Comparison of ENCODE assay signal across 11 cellular contexts in genomic region chr19:38678891-38679494, GRCh38. TPM values are rescaled to one million over a fixed set of nuclear protein-coding genes. Genes with fewer than 3 reads are reported as not detected.
DNase-seq lines count a peak whose midpoint lies in the region; ATAC-seq, FAIRE-seq and TF ChIP-seq lines count a peak whose summit lies in the region.
"Had no signal": no experiment of that assay in that cellular context is flagged by ENCODE, and none has a peak within 500 bp of the region (broad histone marks: within the 10 kb centered on the region; RNA-seq: fewer than 3 reads in every experiment).

No MANE protein-coding gene starts in this region.

- TF ChIP-seq CTCF in CD8-positive, alpha-beta T cell (IDR thresholded peaks at IDR 0.05), result no peak
- TF ChIP-seq CTCF in kidney (IDR thresholded peaks at IDR 0.05; ENCODE audit: borderline replicate concordance, extremely low read depth, insufficient read depth) (no peak), testis (IDR thresholded peaks at IDR 0.05) (no peak)

- peaks cover 43% of the 10 kb centered on the region for H3K79me1 ChIP-seq in mesendoderm (ENCODE audit: low read length)

- H4K5ac ChIP-seq in mesendoderm (ENCODE audit: low read length), result no peak overlapping the region

- H2BK5ac ChIP-seq in mesendoderm (ENCODE audit: low read length), result no peak overlapping the region

- no peak overlapping the region for H3K4me3 ChIP-seq in CD8-positive, alpha-beta T cell (ENCODE audit: low read depth, low read length)
- H3K4me3 ChIP-seq in kidney (ENCODE audit: low read length in 2 of 2) (no peak overlapping the region), skin epidermis (no peak overlapping the region), mesendoderm (ENCODE audit: low read length) (no peak overlapping the region), testis (no peak overlapping the region)

- H3K27me3 ChIP-seq in CD8-positive, alpha-beta T cell (ENCODE audit: insufficient read depth, low read length), result no peaks in the 10 kb centered on the region
- H3K27me3 ChIP-seq in mesendoderm (ENCODE audit: insufficient read depth, low read length, poor library complexity), result no peaks in the 10 kb centered on the region
- no peaks in the 10 kb centered on the region for H3K27me3 ChIP-seq in testis

- no peaks in the 10 kb centered on the region for H3K9me3 ChIP-seq in CD8-positive, alpha-beta T cell (ENCODE audit: low read length)
- H3K9me3 ChIP-seq in kidney (ENCODE audit: control insufficient read depth in 1 of 2, low read length in 2 of 2), result no peaks in the 10 kb centered on the region
- no peaks in the 10 kb centered on the region for H3K9me3 ChIP-seq in testis

- TF ChIP-seq POLR2A in testis (IDR thresholded peaks at IDR 0.05), result no peak

- FAIRE-seq in kidney (lab: Jason Lieb, UNC), result no peak

- H3K27ac ChIP-seq in CD8-positive, alpha-beta T cell (ENCODE audit: low read depth, low read length), result no peak overlapping the region
- peak overlapping the region; percentile 90 to 100 for H3K27ac ChIP-seq in kidney (ENCODE audit: low read depth in 2 of 2, low read length in 2 of 2)
- peak overlapping the region in 16 of 21 experiments; percentile 0 to 92 (median 57) for H3K27ac ChIP-seq in skin epidermis
- no peak overlapping the region for H3K27ac ChIP-seq in mesendoderm (ENCODE audit: low read depth, low read length)
- no peak overlapping the region for H3K27ac ChIP-seq in testis
- H3K27ac ChIP-seq: KMS-11 had no signal

- H3K9ac ChIP-seq in kidney (ENCODE audit: low read length in 2 of 2) (peak overlapping the region; percentile 23 to 24), mesendoderm (ENCODE audit: low read length) (no peak overlapping the region)
- H3K9ac ChIP-seq: KMS-11 had no signal

- no peak overlapping the region for H3K18ac ChIP-seq in mesendoderm (ENCODE audit: low read length)

- H3K4me3 Mint-ChIP-seq in CD8-positive, alpha-beta T cell, result no peak overlapping the region
- H3K4me3 Mint-ChIP-seq in activated T-helper 17 cell treated with anti-CD3 and anti-CD28 coated beads, Interleukin-2, amount 50 U/mL, for 72 hours, result peak overlapping the region; percentile 4

- no peak overlapping the region for H2BK15ac ChIP-seq in mesendoderm (replicated peaks; ENCODE audit: low read depth)

- peaks cover 38% of the 10 kb centered on the region for H3K4me1 ChIP-seq in CD8-positive, alpha-beta T cell (ENCODE audit: insufficient read depth, low read length)
- H3K4me1 ChIP-seq in kidney (ENCODE audit: control insufficient read depth in 1 of 2, insufficient read depth in 1 of 2, low read depth in 1 of 2, low read length in 2 of 2), result peaks cover 82 to 83% of the 10 kb centered on the region in 2 donors
- peaks cover 14% of the 10 kb centered on the region for H3K4me1 ChIP-seq in mesendoderm (ENCODE audit: control insufficient read depth, low read depth, low read length)
- peaks cover 16% of the 10 kb centered on the region for H3K4me1 ChIP-seq in testis

- ATAC-seq in CD8-positive, alpha-beta T cell, result no peak
- ATAC-seq in activated T-helper 17 cell treated with anti-CD3 and anti-CD28 coated beads, Interleukin-2, amount 50 U/mL, for 72 hours (replicated peaks), result no peak
- no peak for ATAC-seq in HG03565 (IDR thresholded peaks at IDR 0.05; ENCODE audit: unreplicated experiment)

- intact Hi-C loops in CD8-positive, alpha-beta T cell (cut with DNase I, micrococcal nuclease), result no loop called here
- intact Hi-C loops in kidney (cut with DNase I) (no loop called here), testis (cut with DNase I; ENCODE audit: low total_unique reads) (no loop called here)

- no peak overlapping the region for H3K4ac ChIP-seq in mesendoderm (ENCODE audit: low read depth, low read length)

- peak overlapping the region; percentile 49 for H3K27ac Mint-ChIP-seq in CD8-positive, alpha-beta T cell
- no peak overlapping the region for H3K27ac Mint-ChIP-seq in activated T-helper 17 cell treated with anti-CD3 and anti-CD28 coated beads, Interleukin-2, amount 50 U/mL, for 72 hours

- H2AK5ac ChIP-seq in mesendoderm (ENCODE audit: low read length), result no peak overlapping the region

- H4K8ac ChIP-seq in mesendoderm (ENCODE audit: low read depth, low read length), result no peak overlapping the region

- H3K36me3 ChIP-seq in CD8-positive, alpha-beta T cell (ENCODE audit: insufficient read depth, low read length), result no peaks in the 10 kb centered on the region
- peaks cover 3 to 10% of the 10 kb centered on the region in 2 donors for H3K36me3 ChIP-seq in kidney (ENCODE audit: control insufficient read depth in 1 of 2, insufficient read depth in 2 of 2, low read length in 2 of 2)
- H3K36me3 ChIP-seq in mesendoderm (ENCODE audit: control insufficient read depth, insufficient read depth, low read length), result no peaks in the 10 kb centered on the region
- H3K36me3 ChIP-seq in testis (ENCODE audit: low read depth, missing control alignments), result no peaks in the 10 kb centered on the region

- no peak overlapping the region for H2BK120ac ChIP-seq in mesendoderm (ENCODE audit: low read depth, low read length)

- peaks cover 83% of the 10 kb centered on the region for H3K79me2 ChIP-seq in mesendoderm (ENCODE audit: control insufficient read depth, insufficient read depth, low read length)

- H3K9me3 Mint-ChIP-seq in CD8-positive, alpha-beta T cell, result no peaks in the 10 kb centered on the region
- H3K9me3 Mint-ChIP-seq in activated T-helper 17 cell treated with anti-CD3 and anti-CD28 coated beads, Interleukin-2, amount 50 U/mL, for 72 hours, result no peaks in the 10 kb centered on the region

- POLR2A ChIA-PET in CD8-positive, alpha-beta T cell (lab: Charles Lee), result no interaction called here

- DNase-seq in CD8-positive, alpha-beta T cell, result no peak
- DNase-seq in kidney (peak; percentile 39), mesendoderm (no peak), NCI-H2107 (lab: John Stamatoyannopoulos, UW) (no peak), testis (no peak)
- DNase-seq: activated naive CD4-positive, alpha-beta T cell treated with anti-CD3 and anti-CD28 coated beads, Interleukin-2, amount 50 U/mL, for 16 hours; SHP77 treated with DMSO at 0.1 percent for 48 hours had no signal

- H3K56ac ChIP-seq in mesendoderm (ENCODE audit: low read length), result no peak overlapping the region

- no CpG with 5 or more reads among the region's 7 CpGs for WGBS in mesendoderm (ENCODE audit: extremely low coverage, insufficient coverage, low lambda C conversion rate)
- WGBS in testis, 2 donors, result 82 to 84% methylated on average over 7 of the region's 7 CpGs

- peaks cover 6% of the 10 kb centered on the region for H3K36me3 Mint-ChIP-seq in CD8-positive, alpha-beta T cell
- H3K36me3 Mint-ChIP-seq in activated T-helper 17 cell treated with anti-CD3 and anti-CD28 coated beads, Interleukin-2, amount 50 U/mL, for 72 hours (ENCODE audit: low read depth), result peaks cover 30% of the 10 kb centered on the region

- CTCF ChIA-PET in CD8-positive, alpha-beta T cell (lab: Charles Lee), result interaction anchor here (0.6 kb wide), 1 partner anchor 44 kb away, joined by 4 read pairs; no protein-coding TSS in a partner anchor

- H3K4me1 Mint-ChIP-seq in CD8-positive, alpha-beta T cell (ENCODE audit: low read depth), result peaks cover 89% of the 10 kb centered on the region
- peaks cover 78% of the 10 kb centered on the region for H3K4me1 Mint-ChIP-seq in activated T-helper 17 cell treated with anti-CD3 and anti-CD28 coated beads, Interleukin-2, amount 50 U/mL, for 72 hours

- no peak overlapping the region for H3K23ac ChIP-seq in mesendoderm (ENCODE audit: low read length)

- H3K27me3 Mint-ChIP-seq in CD8-positive, alpha-beta T cell (ENCODE audit: low read depth), result no peaks in the 10 kb centered on the region
- H3K27me3 Mint-ChIP-seq in activated T-helper 17 cell treated with anti-CD3 and anti-CD28 coated beads, Interleukin-2, amount 50 U/mL, for 72 hours, result no peaks in the 10 kb centered on the region

- no peak overlapping the region for H3K4me2 ChIP-seq in mesendoderm (ENCODE audit: low read length)
- H3K4me2 ChIP-seq: KMS-11 had no signal

RNA-seq across cellular contexts. Expression of gene ACTN4, which starts 31.5 kb away (rescaled TPM):
- total RNA-seq in CD8-positive, alpha-beta T cell, result 100 to 1,000 TPM; 110 to 111 TPM
- 100 to 1,000 TPM; 312 to 393 TPM for total RNA-seq in activated T-helper 17 cell treated with anti-CD3 and anti-CD28 coated beads, Interleukin-2, amount 50 U/mL, for 72 hours
- total RNA-seq in kidney, result 606 TPM
- 231 TPM for polyA plus RNA-seq in kidney (ENCODE audit: insufficient read depth, low read depth, low replicate concordance)
- 294 TPM for polyA plus RNA-seq in mesendoderm (2013, experiment 1 of 2)
- polyA plus RNA-seq in mesendoderm (2013, experiment 2 of 2), result 302 TPM
- 100 to 1,000 TPM; 112 to 135 TPM for total RNA-seq in testis
- 158 TPM for polyA plus RNA-seq in testis (ENCODE audit: insufficient read depth, low read depth, low replicate concordance)

Comparison
In these comparisons a context has a peak if more than half of its experiments do, and no peak if none do; other contexts are left out.
1. H3K27ac ChIP-seq: peak in kidney (2 of 2) and skin epidermis (16 of 21); none in CD8-positive, alpha-beta T cell (single experiment), mesendoderm (single experiment) and testis (0 of 2).